11 cellular contexts compared by ENCODE assay signal in the genomic region with DNA sequence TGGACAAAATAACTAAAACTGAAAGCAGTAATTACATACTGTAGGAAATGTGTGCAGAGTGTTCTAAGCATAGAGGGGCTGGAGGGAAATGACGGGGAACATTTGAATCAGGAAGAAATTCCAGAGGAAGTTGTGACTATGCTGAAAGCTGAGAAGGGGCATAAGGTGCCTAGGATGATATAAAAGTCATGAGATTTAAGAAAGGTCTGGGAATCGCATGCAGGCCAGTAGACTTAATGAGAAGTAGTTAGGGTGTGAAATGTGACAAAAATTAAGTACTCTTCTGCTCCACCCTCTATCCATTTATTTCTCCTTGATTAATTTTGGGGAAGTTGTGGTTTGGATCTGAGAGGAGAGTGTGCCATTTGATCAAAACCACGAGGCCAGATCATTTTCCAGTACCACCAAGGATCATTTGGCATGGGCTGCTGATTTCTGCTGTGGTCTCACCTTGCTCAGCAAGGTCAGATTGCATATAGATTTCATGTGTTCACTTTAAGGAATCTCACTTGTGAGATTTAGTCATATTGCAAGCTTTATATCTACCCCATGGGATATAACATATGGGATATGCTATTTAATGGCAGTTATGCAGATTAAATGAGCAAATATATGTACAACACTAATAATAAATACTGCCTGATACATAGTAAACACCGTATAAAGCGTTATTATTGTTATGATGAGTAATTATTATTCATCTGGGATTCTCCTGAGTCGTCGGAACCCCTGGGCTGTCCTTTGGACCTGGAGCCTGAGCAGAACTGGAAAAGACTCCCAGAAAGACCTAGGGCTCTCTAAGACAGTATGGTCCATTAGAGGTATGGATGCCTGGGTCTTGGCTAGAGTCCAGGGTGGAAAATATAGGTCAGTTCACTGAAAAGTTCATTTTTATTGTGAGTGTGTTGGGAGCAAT.
A peak's percentile ranks its signal among the peaks of the same experiment; 100 is the strongest.
DNase-seq lines count a peak whose midpoint lies in the region; ATAC-seq and TF ChIP-seq lines count a peak whose summit lies in the region.
"Had no signal": no experiment of that assay in that cellular context is flagged by ENCODE, and none has a peak within 500 bp of the region (broad histone marks: within the 10 kb centered on the region; RNA-seq: fewer than 3 reads in every experiment).

No MANE protein-coding gene starts in this region.

- CTCF ChIA-PET in activated naive CD4-positive, alpha-beta T cell treated with anti-CD3 and anti-CD28 coated beads, Interleukin-2, amount 10 ng/mL, durations not matched to agents 7 days and 5 days (lab: Charles Lee): no interaction called here

- no peaks in the 10 kb centered on the region for H3K9me3 Mint-ChIP-seq in activated naive CD4-positive, alpha-beta T cell treated with anti-CD3 and anti-CD28 coated beads, Interleukin-2, amount 10 ng/mL, durations not matched to agents 7 days and 5 days

- H3K9me3 ChIP-seq in RWPE2 (ENCODE audit: severe bottlenecking): no peaks in the 10 kb centered on the region

- intact Hi-C loops in posterior vena cava (cut with DNase I): no loop called here

- no peak overlapping the region for H3K27ac Mint-ChIP-seq in activated naive CD4-positive, alpha-beta T cell treated with anti-CD3 and anti-CD28 coated beads, Interleukin-2, amount 10 ng/mL, durations not matched to agents 7 days and 5 days

- H3K4me1 Mint-ChIP-seq in activated naive CD4-positive, alpha-beta T cell treated with anti-CD3 and anti-CD28 coated beads, Interleukin-2, amount 10 ng/mL, durations not matched to agents 7 days and 5 days: no peaks in the 10 kb centered on the region

- H3K27me3 Mint-ChIP-seq in activated naive CD4-positive, alpha-beta T cell treated with anti-CD3 and anti-CD28 coated beads, Interleukin-2, amount 10 ng/mL, durations not matched to agents 7 days and 5 days: no peaks in the 10 kb centered on the region

- H3K4me3 Mint-ChIP-seq in activated naive CD4-positive, alpha-beta T cell treated with anti-CD3 and anti-CD28 coated beads, Interleukin-2, amount 10 ng/mL, durations not matched to agents 7 days and 5 days: no peak overlapping the region

- H3K36me3 ChIP-seq in RWPE2 (ENCODE audit: low read depth): no peaks in the 10 kb centered on the region

- no peak for ATAC-seq in RWPE2 (ENCODE audit: low read depth)
- no peak for ATAC-seq in GM21529 (IDR thresholded peaks at IDR 0.05; ENCODE audit: unreplicated experiment)

- no peaks in the 10 kb centered on the region for H3K27me3 ChIP-seq in RWPE2 (ENCODE audit: insufficient read depth, poor library complexity, severe bottlenecking)

- peak overlapping the region; percentile 100 for H3K27ac ChIP-seq in RWPE2 (ENCODE audit: poor library complexity, severe bottlenecking)

- peaks cover 64% of the 10 kb centered on the region for H3K4me1 ChIP-seq in RWPE2 (ENCODE audit: insufficient read depth, poor library complexity, severe bottlenecking)

- H3K4me3 ChIP-seq in RWPE2 (ENCODE audit: severe bottlenecking) (no peak overlapping the region), epithelial cell of esophagus (ENCODE audit: low read length) (no peak overlapping the region)

- peak; percentile 53 for DNase-seq in EL
- no peak for DNase-seq in RWPE2 (ENCODE audit: low spot score)
- peak; percentile 43 for DNase-seq in epithelial cell of esophagus (ENCODE audit: low read depth)
- peak; percentile 52 for DNase-seq in renal cortical epithelial cell (ENCODE audit: low read depth)
- DNase-seq in activated naive CD4-positive, alpha-beta T cell treated with anti-CD3 and anti-CD28 coated beads, Interleukin-2, amount 10 ng/mL, durations not matched to agents 7 days and 5 days: no peak
- no peak for DNase-seq in GOT3 (lab: John Stamatoyannopoulos, UW)
- no peak for DNase-seq in posterior vena cava (ENCODE audit: low spot score)
- DNase-seq: activated CD8-positive, alpha-beta memory T cell treated with anti-CD3 and anti-CD28 coated beads, Interleukin-2, amount 50 U/mL, for 48 hours; cortex of kidney; DMS153 had no signal

- no peak for TF ChIP-seq CTCF in RWPE2 (IDR thresholded peaks at IDR 0.05; ENCODE audit: poor library complexity, severe bottlenecking)
- no peak for TF ChIP-seq CTCF in epithelial cell of esophagus (IDR thresholded peaks at IDR 0.05; ENCODE audit: insufficient read depth, low read depth, low read length, missing control alignments)

- no peaks in the 10 kb centered on the region for H3K36me3 Mint-ChIP-seq in activated naive CD4-positive, alpha-beta T cell treated with anti-CD3 and anti-CD28 coated beads, Interleukin-2, amount 10 ng/mL, durations not matched to agents 7 days and 5 days

Comparison
In these comparisons a context has a peak if more than half of its experiments do, and no peak if none do; other contexts are left out.
1. DNase-seq: peak in EL (single experiment), epithelial cell of esophagus (single experiment) and renal cortical epithelial cell (single experiment); none in RWPE2 (single experiment), activated naive CD4-positive, alpha-beta T cell treated with anti-CD3 and anti-CD28 coated beads, Interleukin-2, amount 10 ng/mL, durations not matched to agents 7 days and 5 days (single experiment), GOT3 (single experiment) and posterior vena cava (single experiment).